In the genomic region with DNA sequence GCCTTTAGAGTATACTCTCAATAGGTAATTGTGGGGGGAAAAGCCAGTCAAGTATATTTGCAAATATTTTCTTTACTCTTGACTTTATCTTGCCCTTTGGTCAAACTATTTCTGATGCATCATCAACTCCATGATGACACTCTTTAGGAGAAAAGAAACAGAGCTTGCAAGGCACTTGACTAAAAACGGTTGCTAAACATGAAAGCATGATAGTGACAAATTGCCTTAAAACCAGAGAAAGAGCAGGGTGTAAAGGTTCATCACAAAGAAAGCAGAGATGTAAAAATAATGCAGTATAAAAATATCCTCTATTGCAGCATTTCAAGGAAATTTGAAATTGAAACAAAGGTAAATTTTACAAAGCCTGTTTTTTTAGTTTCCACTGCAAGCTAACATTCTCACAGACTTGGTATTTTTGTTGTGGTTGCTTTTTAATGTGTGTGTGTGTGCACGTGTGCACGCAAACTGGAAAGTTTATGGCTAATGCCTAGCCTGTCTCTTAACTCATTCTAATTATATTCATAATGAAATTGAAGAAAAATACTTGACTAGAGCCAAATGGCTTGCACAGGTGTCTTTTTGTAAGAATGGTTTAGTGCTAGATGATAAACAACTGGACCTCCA, we compare ENCODE assay signal across 24 cellular contexts.
DNase-seq lines count a peak whose midpoint lies in the region; ATAC-seq and TF ChIP-seq lines count a peak whose summit lies in the region.
"Had no signal": no experiment of that assay in that cellular context is flagged by ENCODE, and none has a peak within 500 bp of the region (broad histone marks: within the 10 kb centered on the region; RNA-seq: fewer than 3 reads in every experiment).

No MANE protein-coding gene starts in this region.

- no peaks in the 10 kb centered on the region for H3K27me3 ChIP-seq in upper lobe of left lung
- H3K27me3 ChIP-seq: heart right ventricle, stomach, thyroid gland had no signal

- in situ Hi-C loops in KBM-7 (cut with MboI; ENCODE audit: low pct_unique_long_range_greater_than_20kb, low sequenced_read_pairs), result no loop called here

- DNase-seq in NCI-H1105 treated with DMSO at 0.1 percent for 48 hours (lab: John Stamatoyannopoulos, UW) (peak; percentile 25), NCI-H1105 (lab: John Stamatoyannopoulos, UW) (no peak), NCI-H1092 treated with DMSO at 0.1 percent for 48 hours (lab: John Stamatoyannopoulos, UW) (peak; percentile 88), NCI-H510A (lab: John Stamatoyannopoulos, UW) (peak; percentile 44), amniotic epithelial cell (ENCODE audit: low read depth) (peak; percentile 78), KBM-7 (no peak), upper lobe of left lung (no peak)
- DNase-seq: activated CD4-positive, alpha-beta T cell treated with anti-CD3 and anti-CD28 coated beads for 4 hours; activated naive CD8-positive, alpha-beta T cell treated with anti-CD3 and anti-CD28 coated beads, Interleukin-2, amount 10 ng/mL, durations not matched to agents 7 days and 5 days; CD4-positive, CD25-positive, alpha-beta regulatory T cell; central memory CD4-positive, alpha-beta T cell; heart right ventricle; kidney glomerular epithelial cell; lower lobe of right lung; mucosa of descending colon; NCI-H1694; NCI-H226; NK-92 treated with Interleukin-12 subunit alpha and Interleukin-12 subunit beta, amount 100 ng/mL, for 24 hours; stomach; thyroid gland had no signal

- no peak for TF ChIP-seq POLR2A in upper lobe of left lung (IDR thresholded peaks at IDR 0.05)

- no peak for TF ChIP-seq CTCF in upper lobe of left lung (IDR thresholded peaks at IDR 0.05)

- H3K27ac ChIP-seq in upper lobe of left lung, result no peak overlapping the region
- H3K27ac ChIP-seq: 22Rv1, heart right ventricle, lower lobe of right lung, stomach, thyroid gland had no signal

- ATAC-seq in upper lobe of left lung (ENCODE audit: low FRiP score in 2 of 2), result no peak
- ATAC-seq in HG03045 (IDR thresholded peaks at IDR 0.05; ENCODE audit: unreplicated experiment), result no peak
- ATAC-seq: heart right ventricle; lower lobe of right lung; mucosa of descending colon; natural killer cell treated with Interleukin-12 subunit alpha and Interleukin-12 subunit beta and Interleukin-15 and Interleukin-18, amount 100 ng/mL, for 72 hours; PC-3 had no signal

- WGBS in upper lobe of left lung, 2 donors, result 72 to 77% methylated on average over 3 of the region's 3 CpGs

- H3K9me3 ChIP-seq in upper lobe of left lung, result no peaks in the 10 kb centered on the region
- H3K9me3 ChIP-seq: mucosa of descending colon, thyroid gland had no signal

- H3K4me3 ChIP-seq in upper lobe of left lung, result no peak overlapping the region
- H3K4me3 ChIP-seq: heart right ventricle, lower lobe of right lung, mucosa of descending colon, stomach, thyroid gland had no signal

- TF ChIP-seq EP300 in upper lobe of left lung (IDR thresholded peaks at IDR 0.05), result no peak

- H3K4me1 ChIP-seq in upper lobe of left lung, result no peaks in the 10 kb centered on the region
- H3K4me1 ChIP-seq: heart right ventricle, lower lobe of right lung, stomach, thyroid gland had no signal

- H3K36me3 ChIP-seq in upper lobe of left lung, result no peaks in the 10 kb centered on the region
- H3K36me3 ChIP-seq: lower lobe of right lung, thyroid gland had no signal

Comparison
In these comparisons a context has a peak if more than half of its experiments do, and no peak if none do; other contexts are left out.
1. DNase-seq: peak in NCI-H1105 treated with DMSO at 0.1 percent for 48 hours (single experiment), NCI-H1092 treated with DMSO at 0.1 percent for 48 hours (single experiment), NCI-H510A (single experiment) and amniotic epithelial cell (single experiment); none in NCI-H1105 (single experiment), KBM-7 (single experiment) and upper lobe of left lung (0 of 2).